ENCODE assay signal across 30 cellular contexts in genomic region chr2:180508451-180508850, GRCh38.
"Had no signal": no experiment of that assay in that cellular context is flagged by ENCODE, and none has a peak within 500 bp of the region (broad histone marks: within the 10 kb centered on the region; RNA-seq: fewer than 3 reads in every experiment).

No MANE protein-coding gene starts in this region.

- H3K27me3 ChIP-seq: adrenal gland, ascending aorta, body of pancreas, brain microvascular endothelial cell, breast epithelium, cardiac muscle cell had no signal

- H3K9me3 ChIP-seq: adrenal gland, ascending aorta, body of pancreas, breast epithelium had no signal

- H3K4me1 ChIP-seq: adrenal gland, ascending aorta, body of pancreas, breast epithelium had no signal

- H3K27ac ChIP-seq: adrenal gland, ascending aorta, body of pancreas, brain microvascular endothelial cell, breast epithelium, cardiac muscle cell had no signal

- H3K4me3 ChIP-seq: adrenal gland, ascending aorta, body of pancreas, breast epithelium, cardiac muscle cell had no signal

- DNase-seq: activated effector memory CD4-positive, alpha-beta T cell treated with anti-CD3 and anti-CD28 coated beads, Interleukin-2, amount 50 U/mL, for 16 hours; activated effector memory CD4-positive, alpha-beta T cell treated with Interleukin-2 at 50 U/mL for 16 hours; activated gamma-delta T cell; activated gamma-delta T cell treated with Interleukin-2 at 50 U/mL for 16 hours; activated naive CD4-positive, alpha-beta T cell; activated naive CD4-positive, alpha-beta T cell treated with anti-CD3 and anti-CD28 coated beads for 36 hours; activated naive CD4-positive, alpha-beta T cell treated with anti-CD3 and anti-CD28 coated beads, Interleukin-2, amount 10 ng/mL, durations not matched to agents 7 days and 5 days; activated naive CD4-positive, alpha-beta T cell treated with anti-CD3 and anti-CD28 coated beads, Interleukin-2, amount 50 U/mL, for 16 hours; activated naive CD4-positive, alpha-beta T cell treated with Interleukin-2 at 50 U/mL for 16 hours; activated naive CD8-positive, alpha-beta T cell treated with anti-CD3 and anti-CD28 coated beads for 36 hours; activated naive CD8-positive, alpha-beta T cell treated with anti-CD3 and anti-CD28 coated beads, Interleukin-2, amount 10 ng/mL, durations not matched to agents 7 days and 5 days; activated naive CD8-positive, alpha-beta T cell treated with anti-CD3 and anti-CD28 coated beads, Interleukin-2, amount 50 U/mL, for 24 hours; activated T-cell treated with anti-CD3 and anti-CD28 coated beads for 4 hours; activated T-cell treated with anti-CD3 and anti-CD28 coated beads, Interleukin-2, amount 50 U/mL, for 1 hour; activated T-cell treated with anti-CD3 and anti-CD28 coated beads, Interleukin-2, amount 50 U/mL, for 24 hours; activated T-cell treated with anti-CD3 and anti-CD28 coated beads, Interleukin-2, amount 50 U/mL, for 4 hours; activated T-cell treated with anti-CD3 and anti-CD28 coated beads, Interleukin-2, amount 50 U/mL, for 48 hours; activated T-cell treated with anti-CD3 and anti-CD28 coated beads, Interleukin-2, amount 50 U/mL, for 72 hours; adrenal gland; amygdala; anterior cingulate cortex; aorta; body of pancreas; brain microvascular endothelial cell; caudate nucleus; central memory CD4-positive, alpha-beta T cell; cerebellar nuclear complex had no signal

- H3K36me3 ChIP-seq: adrenal gland, ascending aorta, brain microvascular endothelial cell, breast epithelium, cardiac muscle cell had no signal
